In the genomic region with DNA sequence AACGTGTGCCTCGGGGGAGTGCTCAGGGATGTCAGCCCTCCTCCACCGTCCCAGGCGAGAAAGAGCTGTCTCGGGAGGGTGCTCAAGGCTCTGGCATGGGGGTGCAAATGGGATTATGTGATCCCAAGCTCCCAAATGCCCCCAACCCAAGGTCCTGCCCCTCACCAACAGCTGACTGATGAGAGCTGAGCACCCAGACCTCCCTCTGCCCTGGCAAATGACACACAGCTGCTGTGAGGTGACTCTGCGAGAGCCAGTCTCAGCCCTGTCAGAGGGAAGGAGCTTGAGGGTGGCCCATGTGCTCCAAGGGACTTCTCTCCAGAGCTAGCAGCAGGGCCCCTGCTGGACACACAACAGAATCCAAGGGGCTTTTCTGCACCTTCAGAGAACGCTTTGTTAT, we compare ENCODE assay signal across 20 cellular contexts. TPM values are rescaled to one million over a fixed set of nuclear protein-coding genes. Genes with fewer than 3 reads are reported as not detected.
DNase-seq lines count a peak whose midpoint lies in the region; ATAC-seq and TF ChIP-seq lines count a peak whose summit lies in the region.
"Had no signal": no experiment of that assay in that cellular context is flagged by ENCODE, and none has a peak within 500 bp of the region (broad histone marks: within the 10 kb centered on the region; RNA-seq: fewer than 3 reads in every experiment).

No MANE protein-coding gene starts in this region.

- H3K27ac Mint-ChIP-seq in CD14-positive monocyte: no peak overlapping the region
- no peak overlapping the region for H3K27ac Mint-ChIP-seq in endodermal cell
- no peak overlapping the region for H3K27ac Mint-ChIP-seq in stimulated activated naive B cell treated with anti-CD40 and anti-IgM and Interleukin-4, amounts not matched to agents 10 μg/mL and 1 μg/mL and 100 μg/mL, for 72 hours
- H3K27ac Mint-ChIP-seq: CD8-positive, alpha-beta memory T cell; T-cell had no signal

- H3K9ac ChIP-seq in endodermal cell (ENCODE audit: extremely low read depth, low read length, poor library complexity, severe bottlenecking): no peak overlapping the region
- H3K9ac ChIP-seq: BLaER1 treated with 17β-estradiol and CSF1 and Interleukin-3, amounts not matched to agents 10 nM and 100 nM had no signal

- H3K4me3 Mint-ChIP-seq in CD14-positive monocyte (no peak overlapping the region), endodermal cell (no peak overlapping the region)
- no peak overlapping the region for H3K4me3 Mint-ChIP-seq in stimulated activated naive B cell treated with anti-CD40 and anti-IgM and Interleukin-4, amounts not matched to agents 10 μg/mL and 1 μg/mL and 100 μg/mL, for 72 hours
- H3K4me3 Mint-ChIP-seq: CD8-positive, alpha-beta memory T cell; T-cell had no signal

- no peak for TF ChIP-seq CTCF in CD14-positive monocyte (IDR thresholded peaks at IDR 0.05)
- TF ChIP-seq CTCF in Panc1 (IDR thresholded peaks at IDR 0.05): no peak
- peak; percentile 32 for TF ChIP-seq CTCF in endodermal cell (conservative IDR thresholded peaks at IDR 0.05)
- TF ChIP-seq CTCF in sigmoid colon (IDR thresholded peaks at IDR 0.05): no peak

- WGBS in endodermal cell (ENCODE audit: insufficient coverage in 1 of 2, insufficient read length in 1 of 2), 2 experiments: 78 to 82% methylated on average over 7 of the region's 7 CpGs
- 81 to 82% methylated on average over 7 of the region's 7 CpGs for WGBS in sigmoid colon, 2 donors

- H3K4me1 Mint-ChIP-seq in CD14-positive monocyte (peaks cover 46% of the 10 kb centered on the region), endodermal cell (no peaks in the 10 kb centered on the region)
- H3K4me1 Mint-ChIP-seq in stimulated activated naive B cell treated with anti-CD40 and anti-IgM and Interleukin-4, amounts not matched to agents 10 μg/mL and 1 μg/mL and 100 μg/mL, for 72 hours: peaks cover 0 to under 1% of the 10 kb centered on the region in 2 donors
- H3K4me1 Mint-ChIP-seq: CD8-positive, alpha-beta memory T cell; T-cell had no signal

- no TSS peak for BruUV-seq in Panc1 (replicated peaks; lab: Mats Ljungman, UMichigan)

- ATAC-seq in Panc1: peak; percentile 65; the same call in 1 of the 2 replicates
- ATAC-seq in stimulated activated naive B cell treated with anti-CD40 and anti-IgM and Interleukin-4, amounts not matched to agents 10 μg/mL and 1 μg/mL and 100 μg/mL, for 72 hours (replicated peaks): no peak
- ATAC-seq: SK-N-SH treated with all-trans-retinoic acid at 6 μM for 48 hours, T-cell had no signal

- no peaks in the 10 kb centered on the region for H3K36me3 ChIP-seq in Panc1 (ENCODE audit: control insufficient read depth, insufficient read depth, low read length)
- no peaks in the 10 kb centered on the region for H3K36me3 ChIP-seq in endodermal cell (ENCODE audit: control insufficient read depth, insufficient read depth, low read length)
- no peaks in the 10 kb centered on the region for H3K36me3 ChIP-seq in sigmoid colon
- H3K36me3 ChIP-seq: BLaER1 treated with 17β-estradiol and CSF1 and Interleukin-3, amounts not matched to agents 10 nM and 100 nM had no signal

- H3K36me3 Mint-ChIP-seq in CD14-positive monocyte (no peaks in the 10 kb centered on the region), endodermal cell (ENCODE audit: low read depth) (no peaks in the 10 kb centered on the region)
- no peaks in the 10 kb centered on the region for H3K36me3 Mint-ChIP-seq in stimulated activated naive B cell treated with anti-CD40 and anti-IgM and Interleukin-4, amounts not matched to agents 10 μg/mL and 1 μg/mL and 100 μg/mL, for 72 hours
- H3K36me3 Mint-ChIP-seq: CD8-positive, alpha-beta memory T cell; T-cell had no signal

- peaks cover 0 to 3% (median 0%) of the 10 kb centered on the region in 3 donors for H3K27me3 Mint-ChIP-seq in CD14-positive monocyte (ENCODE audit: low read depth in 3 of 3)
- H3K27me3 Mint-ChIP-seq in endodermal cell (ENCODE audit: insufficient read depth): no peaks in the 10 kb centered on the region
- H3K27me3 Mint-ChIP-seq in stimulated activated naive B cell treated with anti-CD40 and anti-IgM and Interleukin-4, amounts not matched to agents 10 μg/mL and 1 μg/mL and 100 μg/mL, for 72 hours: peaks cover 4 to 15% of the 10 kb centered on the region in 2 donors

- TF ChIP-seq EP300 in sigmoid colon (IDR thresholded peaks at IDR 0.05): no peak

- H3K9me3 Mint-ChIP-seq in CD14-positive monocyte (no peaks in the 10 kb centered on the region), endodermal cell (no peaks in the 10 kb centered on the region)
- H3K9me3 Mint-ChIP-seq in stimulated activated naive B cell treated with anti-CD40 and anti-IgM and Interleukin-4, amounts not matched to agents 10 μg/mL and 1 μg/mL and 100 μg/mL, for 72 hours: no peaks in the 10 kb centered on the region
- H3K9me3 Mint-ChIP-seq: CD8-positive, alpha-beta memory T cell; T-cell had no signal

- H3K27me3 ChIP-seq in Panc1 (ENCODE audit: control insufficient read depth, insufficient read depth, low read length) (no peaks in the 10 kb centered on the region), endodermal cell (ENCODE audit: control insufficient read depth, insufficient read depth, low read length, poor library complexity, severe bottlenecking) (no peaks in the 10 kb centered on the region), sigmoid colon (no peaks in the 10 kb centered on the region)
- H3K27me3 ChIP-seq: BLaER1 treated with 17β-estradiol and CSF1 and Interleukin-3, amounts not matched to agents 10 nM and 100 nM had no signal

- no peak for TF ChIP-seq POLR2A in sigmoid colon (IDR thresholded peaks at IDR 0.05)

- H3K9me3 ChIP-seq in Panc1 (ENCODE audit: control insufficient read depth, insufficient read depth, low read depth, low read length): no peaks in the 10 kb centered on the region
- no peaks in the 10 kb centered on the region for H3K9me3 ChIP-seq in endodermal cell (ENCODE audit: control insufficient read depth, low read length)
- no peaks in the 10 kb centered on the region for H3K9me3 ChIP-seq in sigmoid colon
- H3K9me3 ChIP-seq: BLaER1 treated with 17β-estradiol and CSF1 and Interleukin-3, amounts not matched to agents 10 nM and 100 nM had no signal

- intact Hi-C loops in CD14-positive monocyte (cut with micrococcal nuclease) (no loop called here), Panc1 (cut with micrococcal nuclease; ENCODE audit: unreplicated experiment) (no loop called here), sigmoid colon (cut with DNase I) (no loop called here)

- CTCF ChIA-PET in Panc1 (lab: Charles Lee): interaction anchor here (1.1 kb wide), 1 partner anchor 20 kb away, joined by 5 read pairs; no protein-coding TSS in a partner anchor

- H3K27ac ChIP-seq in Panc1 (ENCODE audit: low read length): no peak overlapping the region
- H3K27ac ChIP-seq in endodermal cell (ENCODE audit: low read depth, low read length): no peak overlapping the region
- H3K27ac ChIP-seq in sigmoid colon: no peak overlapping the region
- H3K27ac ChIP-seq: BLaER1 treated with 17β-estradiol and CSF1 and Interleukin-3, amounts not matched to agents 10 nM and 100 nM had no signal

- POLR2A ChIA-PET in Panc1 (lab: Charles Lee): no interaction called here

- DNase-seq in CD14-positive monocyte (ENCODE audit: low spot score): peak; percentile 5
- DNase-seq in Panc1 (ENCODE audit: low read depth, low spot score): no peak
- peak; percentile 59 for DNase-seq in endodermal cell
- peak; percentile 24 for DNase-seq in sigmoid colon
- no peak for DNase-seq in HuH-7.5 (ENCODE audit: low spot score)
- DNase-seq in stimulated activated naive B cell treated with anti-CD40 and anti-IgM and Interleukin-4, amounts not matched to agents 10 μg/mL and 1 μg/mL and 100 μg/mL, for 72 hours: no peak
- no peak for DNase-seq in NCI-H1048 (lab: John Stamatoyannopoulos, UW)
- DNase-seq: CD8-positive, alpha-beta memory T cell; DND-41; HCEC 1CT; KG1; NCI-H1436; NCI-H1930; NCI-H526; SHP77 treated with DMSO at 0.1 percent for 48 hours; T-cell had no signal

- in situ Hi-C loops in Panc1 (cut with HindIII; ENCODE audit: low pct_unique_long_range_greater_than_20kb, low sequenced_read_pairs): no loop called here

- no peaks in the 10 kb centered on the region for H3K4me1 ChIP-seq in Panc1 (ENCODE audit: control insufficient read depth, insufficient read depth, low read length)
- H3K4me1 ChIP-seq in endodermal cell (ENCODE audit: control insufficient read depth, insufficient read depth, low read length): no peaks in the 10 kb centered on the region
- no peaks in the 10 kb centered on the region for H3K4me1 ChIP-seq in sigmoid colon

- no peak overlapping the region for H3K4me3 ChIP-seq in Panc1 (ENCODE audit: low read depth in 2 of 2, low read length in 2 of 2)
- no peak overlapping the region for H3K4me3 ChIP-seq in endodermal cell (ENCODE audit: low read length)
- no peak overlapping the region for H3K4me3 ChIP-seq in sigmoid colon
- H3K4me3 ChIP-seq: BLaER1 treated with 17β-estradiol and CSF1 and Interleukin-3, amounts not matched to agents 10 nM and 100 nM had no signal

RNA-seq across cellular contexts. Expression of a gene that starts 7.7 kb away (rescaled TPM):
- polyA plus RNA-seq in CD14-positive monocyte: under 1 TPM in 1 of 2 donors, not detected in 1; 0.22 TPM
- total RNA-seq in Panc1 (2021; ENCODE audit: unreplicated experiment): 0.18 TPM
- 0.25 TPM for polyA plus RNA-seq in Panc1 (2012; ENCODE audit: insufficient read length)
- under 1 TPM in 1 of 2 donors, not detected in 1; 0.18 TPM for total RNA-seq in endodermal cell
- polyA plus RNA-seq in endodermal cell (2013, experiment 1 of 2): 0.39 TPM
- 0.75 TPM for polyA plus RNA-seq in endodermal cell (2013, experiment 2 of 2)
- total RNA-seq in sigmoid colon: 10 to 100 TPM; 12.6 to 26.0 (median 14.3) TPM
- polyA plus RNA-seq in sigmoid colon: 10 to 100 TPM in 1 of 3 donors, under 1 TPM in 2; 0.60 to 11.5 (median 0.69) TPM
- total RNA-seq: CD8-positive, alpha-beta memory T cell; G401; OCI-LY7 had no signal
- polyA plus RNA-seq: CD8-positive, alpha-beta memory T cell had no signal

RNA-seq across cellular contexts. Expression of a gene that starts 52.9 kb away (rescaled TPM):
- polyA plus RNA-seq in CD14-positive monocyte (under 1 TPM in 1 of 2 donors, not detected in 1; 0.81 TPM), sigmoid colon (under 1 TPM in 1 of 3 donors, not detected in 2; 0.35 TPM)
- total RNA-seq in Panc1 (2021; ENCODE audit: unreplicated experiment) (not detected), endodermal cell (under 1 TPM in 1 of 2 donors, not detected in 1; 0.18 TPM), sigmoid colon (under 1 TPM in 1 of 4 donors, not detected in 3; 0.41 TPM)
- polyA plus RNA-seq in Panc1 (2012; ENCODE audit: insufficient read length): 0.15 TPM
- polyA plus RNA-seq in endodermal cell (2013, experiment 1 of 2): 0.61 TPM
- 0.33 TPM for polyA plus RNA-seq in endodermal cell (2013, experiment 2 of 2)
- total RNA-seq: CD8-positive, alpha-beta memory T cell; G401; T-cell had no signal

Comparison
In these comparisons a context has a peak if more than half of its experiments do, and no peak if none do; other contexts are left out.
1. DNase-seq: peak in CD14-positive monocyte (single experiment), endodermal cell (single experiment) and sigmoid colon (single experiment); none in Panc1 (single experiment), HuH-7.5 (single experiment), stimulated activated naive B cell treated with anti-CD40 and anti-IgM and Interleukin-4, amounts not matched to agents 10 μg/mL and 1 μg/mL and 100 μg/mL, for 72 hours (single experiment) and NCI-H1048 (single experiment).
2. RNA of a gene that starts 7.7 kb away (total RNA-seq): 12.6 to 26.0 TPM in sigmoid colon; 0.18 TPM in endodermal cell and 0.18 TPM in Panc1 (single experiment); every median in the first group is over 10 times any median in the second.